1 cellular context compared by ENCODE assay signal in genomic region chr1:14520514-14521163, GRCh38.
TF ChIP-seq lines count a peak whose summit lies in the region.

No MANE protein-coding gene starts in this region.

TF ChIP-seq in GM12878, 131 proteins besides CTCF, POLR2A, EP300 and RAD21 (continued from another document):
- TF ChIP-seq ZBTB4 (CRISPR knock-in tag; IDR thresholded peaks at IDR 0.05) (no peak), ZNF24 (IDR thresholded peaks at IDR 0.05) (no peak), ZBTB40 (IDR thresholded peaks at IDR 0.05; ENCODE audit: borderline replicate concordance) (no peak), USF2 (IDR thresholded peaks at IDR 0.05; ENCODE audit: borderline replicate concordance, low read depth, low read length) (no peak), BCL3 (IDR thresholded peaks at IDR 0.05; ENCODE audit: borderline replicate concordance, insufficient read depth, low read depth, low read length, poor library complexity, severe bottlenecking) (peak; percentile 73), KAT2A (conservative IDR thresholded peaks at IDR 0.05; ENCODE audit: control insufficient read depth, low read depth, low read length) (no peak), EED (IDR thresholded peaks at IDR 0.05; ENCODE audit: low read depth) (peak; percentile 94), GABPA (IDR thresholded peaks at IDR 0.05; ENCODE audit: low read depth) (no peak), SMAD5 (IDR thresholded peaks at IDR 0.05; ENCODE audit: low read depth) (0 out of 2 replicates have a peak, but pooled peaks have one; percentile 12), SUPT20H (IDR thresholded peaks at IDR 0.05; ENCODE audit: borderline replicate concordance, control insufficient read depth, low read depth, low read length) (no peak), POU2F2 (IDR thresholded peaks at IDR 0.05; ENCODE audit: borderline replicate concordance, low read depth, low read length) (peak; percentile 30; the same call in 1 of the 3 replicates), TARDBP (IDR thresholded peaks at IDR 0.05; ENCODE audit: borderline replicate concordance) (no peak), EZH2 (IDR thresholded peaks at IDR 0.05; ENCODE audit: borderline replicate concordance, control insufficient read depth, low read depth, low read length) (no peak), TBL1XR1 (IDR thresholded peaks at IDR 0.05; ENCODE audit: low read depth, low read length) (no peak), RB1 (IDR thresholded peaks at IDR 0.05; ENCODE audit: borderline replicate concordance) (no peak), ESRRA (IDR thresholded peaks at IDR 0.05; ENCODE audit: low read length) (no peak), NFIC (IDR thresholded peaks at IDR 0.05; ENCODE audit: low read depth, low read length) (peak; percentile 83; the same call in 1 of the 2 replicates), CREM (IDR thresholded peaks at IDR 0.05; ENCODE audit: low read depth) (peak; percentile 27; the same call in 1 of the 2 replicates), POLR2AphosphoS2 (IDR thresholded peaks at IDR 0.05; ENCODE audit: low read depth, low read length) (no peak), NR2F1 (conservative IDR thresholded peaks at IDR 0.05) (no peak), HDAC2 (IDR thresholded peaks at IDR 0.05) (no peak), IKZF2 (IDR thresholded peaks at IDR 0.05) (peak; percentile 63 to 68; a peak in 3 of 4 replicates), MEF2B (IDR thresholded peaks at IDR 0.05; ENCODE audit: partially characterized antibody, poor library complexity, severe bottlenecking) (peak; percentile 36)
- TF ChIP-seq, protein P1, sequence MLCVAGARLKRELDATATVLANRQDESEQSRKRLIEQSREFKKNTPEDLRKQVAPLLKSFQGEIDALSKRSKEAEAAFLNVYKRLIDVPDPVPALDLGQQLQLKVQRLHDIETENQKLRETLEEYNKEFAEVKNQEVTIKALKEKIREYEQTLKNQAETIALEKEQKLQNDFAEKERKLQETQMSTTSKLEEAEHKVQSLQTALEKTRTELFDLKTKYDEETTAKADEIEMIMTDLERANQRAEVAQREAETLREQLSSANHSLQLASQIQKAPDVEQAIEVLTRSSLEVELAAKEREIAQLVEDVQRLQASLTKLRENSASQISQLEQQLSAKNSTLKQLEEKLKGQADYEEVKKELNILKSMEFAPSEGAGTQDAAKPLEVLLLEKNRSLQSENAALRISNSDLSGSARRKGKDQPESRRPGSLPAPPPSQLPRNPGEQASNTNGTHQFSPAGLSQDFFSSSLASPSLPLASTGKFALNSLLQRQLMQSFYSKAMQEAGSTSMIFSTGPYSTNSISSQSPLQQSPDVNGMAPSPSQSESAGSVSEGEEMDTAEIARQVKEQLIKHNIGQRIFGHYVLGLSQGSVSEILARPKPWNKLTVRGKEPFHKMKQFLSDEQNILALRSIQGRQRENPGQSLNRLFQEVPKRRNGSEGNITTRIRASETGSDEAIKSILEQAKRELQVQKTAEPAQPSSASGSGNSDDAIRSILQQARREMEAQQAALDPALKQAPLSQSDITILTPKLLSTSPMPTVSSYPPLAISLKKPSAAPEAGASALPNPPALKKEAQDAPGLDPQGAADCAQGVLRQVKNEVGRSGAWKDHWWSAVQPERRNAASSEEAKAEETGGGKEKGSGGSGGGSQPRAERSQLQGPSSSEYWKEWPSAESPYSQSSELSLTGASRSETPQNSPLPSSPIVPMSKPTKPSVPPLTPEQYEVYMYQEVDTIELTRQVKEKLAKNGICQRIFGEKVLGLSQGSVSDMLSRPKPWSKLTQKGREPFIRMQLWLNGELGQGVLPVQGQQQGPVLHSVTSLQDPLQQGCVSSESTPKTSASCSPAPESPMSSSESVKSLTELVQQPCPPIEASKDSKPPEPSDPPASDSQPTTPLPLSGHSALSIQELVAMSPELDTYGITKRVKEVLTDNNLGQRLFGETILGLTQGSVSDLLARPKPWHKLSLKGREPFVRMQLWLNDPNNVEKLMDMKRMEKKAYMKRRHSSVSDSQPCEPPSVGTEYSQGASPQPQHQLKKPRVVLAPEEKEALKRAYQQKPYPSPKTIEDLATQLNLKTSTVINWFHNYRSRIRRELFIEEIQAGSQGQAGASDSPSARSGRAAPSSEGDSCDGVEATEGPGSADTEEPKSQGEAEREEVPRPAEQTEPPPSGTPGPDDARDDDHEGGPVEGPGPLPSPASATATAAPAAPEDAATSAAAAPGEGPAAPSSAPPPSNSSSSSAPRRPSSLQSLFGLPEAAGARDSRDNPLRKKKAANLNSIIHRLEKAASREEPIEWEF (IDR thresholded peaks at IDR 0.05; ENCODE audit: insufficient replicate concordance, low read depth, low read length) = no peak
- TF ChIP-seq, protein P2, sequence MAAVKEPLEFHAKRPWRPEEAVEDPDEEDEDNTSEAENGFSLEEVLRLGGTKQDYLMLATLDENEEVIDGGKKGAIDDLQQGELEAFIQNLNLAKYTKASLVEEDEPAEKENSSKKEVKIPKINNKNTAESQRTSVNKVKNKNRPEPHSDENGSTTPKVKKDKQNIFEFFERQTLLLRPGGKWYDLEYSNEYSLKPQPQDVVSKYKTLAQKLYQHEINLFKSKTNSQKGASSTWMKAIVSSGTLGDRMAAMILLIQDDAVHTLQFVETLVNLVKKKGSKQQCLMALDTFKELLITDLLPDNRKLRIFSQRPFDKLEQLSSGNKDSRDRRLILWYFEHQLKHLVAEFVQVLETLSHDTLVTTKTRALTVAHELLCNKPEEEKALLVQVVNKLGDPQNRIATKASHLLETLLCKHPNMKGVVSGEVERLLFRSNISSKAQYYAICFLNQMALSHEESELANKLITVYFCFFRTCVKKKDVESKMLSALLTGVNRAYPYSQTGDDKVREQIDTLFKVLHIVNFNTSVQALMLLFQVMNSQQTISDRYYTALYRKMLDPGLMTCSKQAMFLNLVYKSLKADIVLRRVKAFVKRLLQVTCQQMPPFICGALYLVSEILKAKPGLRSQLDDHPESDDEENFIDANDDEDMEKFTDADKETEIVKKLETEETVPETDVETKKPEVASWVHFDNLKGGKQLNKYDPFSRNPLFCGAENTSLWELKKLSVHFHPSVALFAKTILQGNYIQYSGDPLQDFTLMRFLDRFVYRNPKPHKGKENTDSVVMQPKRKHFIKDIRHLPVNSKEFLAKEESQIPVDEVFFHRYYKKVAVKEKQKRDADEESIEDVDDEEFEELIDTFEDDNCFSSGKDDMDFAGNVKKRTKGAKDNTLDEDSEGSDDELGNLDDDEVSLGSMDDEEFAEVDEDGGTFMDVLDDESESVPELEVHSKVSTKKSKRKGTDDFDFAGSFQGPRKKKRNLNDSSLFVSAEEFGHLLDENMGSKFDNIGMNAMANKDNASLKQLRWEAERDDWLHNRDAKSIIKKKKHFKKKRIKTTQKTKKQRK (IDR thresholded peaks at IDR 0.05; ENCODE audit: low read depth, low read length) = no peak
- TF ChIP-seq, protein P3, sequence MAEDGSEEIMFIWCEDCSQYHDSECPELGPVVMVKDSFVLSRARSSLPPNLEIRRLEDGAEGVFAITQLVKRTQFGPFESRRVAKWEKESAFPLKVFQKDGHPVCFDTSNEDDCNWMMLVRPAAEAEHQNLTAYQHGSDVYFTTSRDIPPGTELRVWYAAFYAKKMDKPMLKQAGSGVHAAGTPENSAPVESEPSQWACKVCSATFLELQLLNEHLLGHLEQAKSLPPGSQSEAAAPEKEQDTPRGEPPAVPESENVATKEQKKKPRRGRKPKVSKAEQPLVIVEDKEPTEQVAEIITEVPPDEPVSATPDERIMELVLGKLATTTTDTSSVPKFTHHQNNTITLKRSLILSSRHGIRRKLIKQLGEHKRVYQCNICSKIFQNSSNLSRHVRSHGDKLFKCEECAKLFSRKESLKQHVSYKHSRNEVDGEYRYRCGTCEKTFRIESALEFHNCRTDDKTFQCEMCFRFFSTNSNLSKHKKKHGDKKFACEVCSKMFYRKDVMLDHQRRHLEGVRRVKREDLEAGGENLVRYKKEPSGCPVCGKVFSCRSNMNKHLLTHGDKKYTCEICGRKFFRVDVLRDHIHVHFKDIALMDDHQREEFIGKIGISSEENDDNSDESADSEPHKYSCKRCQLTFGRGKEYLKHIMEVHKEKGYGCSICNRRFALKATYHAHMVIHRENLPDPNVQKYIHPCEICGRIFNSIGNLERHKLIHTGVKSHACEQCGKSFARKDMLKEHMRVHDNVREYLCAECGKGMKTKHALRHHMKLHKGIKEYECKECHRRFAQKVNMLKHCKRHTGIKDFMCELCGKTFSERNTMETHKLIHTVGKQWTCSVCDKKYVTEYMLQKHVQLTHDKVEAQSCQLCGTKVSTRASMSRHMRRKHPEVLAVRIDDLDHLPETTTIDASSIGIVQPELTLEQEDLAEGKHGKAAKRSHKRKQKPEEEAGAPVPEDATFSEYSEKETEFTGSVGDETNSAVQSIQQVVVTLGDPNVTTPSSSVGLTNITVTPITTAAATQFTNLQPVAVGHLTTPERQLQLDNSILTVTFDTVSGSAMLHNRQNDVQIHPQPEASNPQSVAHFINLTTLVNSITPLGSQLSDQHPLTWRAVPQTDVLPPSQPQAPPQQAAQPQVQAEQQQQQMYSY (CRISPR knock-in tag; IDR thresholded peaks at IDR 0.05) = no peak
- TF ChIP-seq, protein P4, sequence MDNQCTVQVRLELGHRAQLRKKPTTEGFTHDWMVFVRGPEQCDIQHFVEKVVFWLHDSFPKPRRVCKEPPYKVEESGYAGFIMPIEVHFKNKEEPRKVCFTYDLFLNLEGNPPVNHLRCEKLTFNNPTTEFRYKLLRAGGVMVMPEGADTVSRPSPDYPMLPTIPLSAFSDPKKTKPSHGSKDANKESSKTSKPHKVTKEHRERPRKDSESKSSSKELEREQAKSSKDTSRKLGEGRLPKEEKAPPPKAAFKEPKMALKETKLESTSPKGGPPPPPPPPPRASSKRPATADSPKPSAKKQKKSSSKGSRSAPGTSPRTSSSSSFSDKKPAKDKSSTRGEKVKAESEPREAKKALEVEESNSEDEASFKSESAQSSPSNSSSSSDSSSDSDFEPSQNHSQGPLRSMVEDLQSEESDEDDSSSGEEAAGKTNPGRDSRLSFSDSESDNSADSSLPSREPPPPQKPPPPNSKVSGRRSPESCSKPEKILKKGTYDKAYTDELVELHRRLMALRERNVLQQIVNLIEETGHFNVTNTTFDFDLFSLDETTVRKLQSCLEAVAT (IDR thresholded peaks at IDR 0.05) = no peak
- TF ChIP-seq, protein P5, sequence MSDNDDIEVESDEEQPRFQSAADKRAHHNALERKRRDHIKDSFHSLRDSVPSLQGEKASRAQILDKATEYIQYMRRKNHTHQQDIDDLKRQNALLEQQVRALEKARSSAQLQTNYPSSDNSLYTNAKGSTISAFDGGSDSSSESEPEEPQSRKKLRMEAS (IDR thresholded peaks at IDR 0.05; ENCODE audit: low read depth, low read length) = no peak
TF ChIP-seq in GM12878: peak in this region for 26.
